8 cellular contexts compared by ENCODE assay signal in the genomic region with DNA sequence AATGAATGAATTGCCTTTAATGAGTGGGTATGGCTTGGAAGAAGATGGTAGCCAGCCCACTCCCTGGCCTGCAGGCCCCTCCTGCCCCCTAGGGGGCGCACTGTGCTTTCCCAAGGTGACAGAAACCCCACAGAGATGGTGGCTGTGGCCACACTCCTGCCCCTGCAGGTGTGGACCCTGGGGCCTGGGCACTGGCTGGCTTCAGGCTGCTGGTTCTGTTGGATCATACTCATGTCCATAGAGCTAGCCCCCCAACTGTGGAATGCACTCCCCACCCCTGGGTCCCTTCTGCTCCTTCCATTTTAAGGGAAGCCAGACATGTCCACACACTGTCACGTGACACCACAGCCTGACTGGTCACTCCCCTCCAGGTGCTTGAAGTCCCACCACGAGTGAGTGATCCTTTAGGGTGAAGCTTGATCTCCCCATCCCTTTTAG. TPM values are rescaled to one million over a fixed set of nuclear protein-coding genes. Genes with fewer than 3 reads are reported as not detected.
DNase-seq lines count a peak whose midpoint lies in the region; ATAC-seq and TF ChIP-seq lines count a peak whose summit lies in the region.

No MANE protein-coding gene starts in this region.

- no peak for TF ChIP-seq CTCF in CD4-positive, alpha-beta T cell (IDR thresholded peaks at IDR 0.05)
- TF ChIP-seq CTCF in foreskin keratinocyte (conservative IDR thresholded peaks at IDR 0.05), result peak; percentile 77

- no peaks in the 10 kb centered on the region for H3K27me3 ChIP-seq in CD4-positive, alpha-beta T cell (ENCODE audit: control insufficient read depth, insufficient read depth, low read length)
- H3K27me3 ChIP-seq in foreskin keratinocyte, result peaks cover 21% of the 10 kb centered on the region

- no peaks in the 10 kb centered on the region for H3K9me3 ChIP-seq in CD4-positive, alpha-beta T cell (ENCODE audit: control insufficient read depth, low read length)

- no peaks in the 10 kb centered on the region for H3K27me3 Mint-ChIP-seq in CD4-positive, alpha-beta T cell
- no peaks in the 10 kb centered on the region for H3K27me3 Mint-ChIP-seq in activated T-cell treated with anti-CD3 and anti-CD28 coated beads, Interleukin-2, amount 50 U/mL, for 24 hours

- intact Hi-C loops in CD4-positive, alpha-beta T cell (cut with DNase I, micrococcal nuclease), result no loop called here

- H3K4me1 ChIP-seq in foreskin keratinocyte, result no peaks in the 10 kb centered on the region

- no peak overlapping the region for H3K27ac ChIP-seq in CD4-positive, alpha-beta T cell (ENCODE audit: low read depth, low read length)
- H3K27ac ChIP-seq in foreskin keratinocyte (no peak overlapping the region), skin epidermis (peak overlapping the region in 15 of 21 experiments; percentile 21 to 90 (median 76))

- CTCF ChIA-PET in CD4-positive, alpha-beta T cell (lab: Charles Lee), result interaction anchor here (0.7 kb wide), 1 partner anchor 71 kb away, joined by 3 read pairs; no protein-coding TSS in a partner anchor

- H3K27ac Mint-ChIP-seq in CD4-positive, alpha-beta T cell, result no peak overlapping the region
- H3K27ac Mint-ChIP-seq in activated T-cell treated with anti-CD3 and anti-CD28 coated beads, Interleukin-2, amount 50 U/mL, for 24 hours, result no peak overlapping the region

- POLR2A ChIA-PET in CD4-positive, alpha-beta T cell (lab: Charles Lee), result no interaction called here

- no peaks in the 10 kb centered on the region for H3K36me3 Mint-ChIP-seq in CD4-positive, alpha-beta T cell (ENCODE audit: low read depth)
- no peaks in the 10 kb centered on the region for H3K36me3 Mint-ChIP-seq in activated T-cell treated with anti-CD3 and anti-CD28 coated beads, Interleukin-2, amount 50 U/mL, for 24 hours (ENCODE audit: low read depth)

- peak in 8 of 10 experiments; percentile 12 to 44 (median 24) for DNase-seq in CD4-positive, alpha-beta T cell
- DNase-seq in NCI-H1930 (lab: John Stamatoyannopoulos, UW) (peak; percentile 3 to 37), foreskin keratinocyte (peak in 1 of 2 donors; percentile 6)
- peak; percentile 60 for DNase-seq in activated T-cell treated with anti-CD3 and anti-CD28 coated beads, Interleukin-2, amount 50 U/mL, for 24 hours

- no peak overlapping the region for H3K4me3 Mint-ChIP-seq in CD4-positive, alpha-beta T cell
- no peak overlapping the region for H3K4me3 Mint-ChIP-seq in activated T-cell treated with anti-CD3 and anti-CD28 coated beads, Interleukin-2, amount 50 U/mL, for 24 hours

- ATAC-seq in CD4-positive, alpha-beta T cell (ENCODE audit: poor library complexity), result no peak
- peak; percentile 53 for ATAC-seq in GM19463 (IDR thresholded peaks at IDR 0.05; ENCODE audit: unreplicated experiment)
- ATAC-seq in foreskin keratinocyte, result peak; percentile 47
- ATAC-seq in GM21737 (IDR thresholded peaks at IDR 0.05; ENCODE audit: unreplicated experiment), result no peak
- no peak for ATAC-seq in GM21360 (IDR thresholded peaks at IDR 0.05; ENCODE audit: unreplicated experiment)

- no peak overlapping the region for H3K4me3 ChIP-seq in skin epidermis

- H3K9me3 Mint-ChIP-seq in CD4-positive, alpha-beta T cell, result no peaks in the 10 kb centered on the region
- H3K9me3 Mint-ChIP-seq in activated T-cell treated with anti-CD3 and anti-CD28 coated beads, Interleukin-2, amount 50 U/mL, for 24 hours, result no peaks in the 10 kb centered on the region

- H3K4me1 Mint-ChIP-seq in CD4-positive, alpha-beta T cell (ENCODE audit: low read depth), result no peaks in the 10 kb centered on the region
- no peaks in the 10 kb centered on the region for H3K4me1 Mint-ChIP-seq in activated T-cell treated with anti-CD3 and anti-CD28 coated beads, Interleukin-2, amount 50 U/mL, for 24 hours (ENCODE audit: low read depth)

RNA-seq across cellular contexts. Expression of a gene that starts 44.8 kb away (rescaled TPM):
- under 1 TPM; 0.67 to 0.85 TPM for total RNA-seq in CD4-positive, alpha-beta T cell
- total RNA-seq in foreskin keratinocyte, result 0.67 and 1.2 TPM in 2 replicates
- polyA plus RNA-seq in foreskin keratinocyte, result 0.33 and 0.49 TPM in 2 replicates

RNA-seq across cellular contexts. Expression of a gene that starts 53.3 kb away (rescaled TPM):
- 10 to 100 TPM; 42.4 to 42.7 TPM for total RNA-seq in CD4-positive, alpha-beta T cell
- total RNA-seq in foreskin keratinocyte, result 93.2 and 99.0 TPM in 2 replicates
- 97.0 and 106 TPM in 2 replicates for polyA plus RNA-seq in foreskin keratinocyte

Comparison
In these comparisons a context has a peak if more than half of its experiments do, and no peak if none do; other contexts are left out.
1. ATAC-seq: peak in GM19463 (single experiment) and foreskin keratinocyte (single experiment); none in CD4-positive, alpha-beta T cell (single experiment), GM21737 (single experiment) and GM21360 (single experiment).
2. H3K27ac ChIP-seq: peak in skin epidermis (15 of 21); none in CD4-positive, alpha-beta T cell (single experiment) and foreskin keratinocyte (single experiment).